Comparison of ENCODE assay signal across 9 cellular contexts in genomic region chr7:82559203-82559805, GRCh38.
DNase-seq lines count a peak whose midpoint lies in the region; ATAC-seq and TF ChIP-seq lines count a peak whose summit lies in the region.
"Had no signal": no experiment of that assay in that cellular context is flagged by ENCODE, and none has a peak within 500 bp of the region (broad histone marks: within the 10 kb centered on the region; RNA-seq: fewer than 3 reads in every experiment).

No MANE protein-coding gene starts in this region.

- no peak for TF ChIP-seq CTCF in lower leg skin (IDR thresholded peaks at IDR 0.05)
- TF ChIP-seq CTCF in foreskin fibroblast (IDR thresholded peaks at IDR 0.05; ENCODE audit: low read depth, low read length), result no peak

- peak; percentile 93 for DNase-seq in COR-L47 (lab: John Stamatoyannopoulos, UW)
- peak; percentile 52 to 68 for DNase-seq in NCI-H446 (lab: John Stamatoyannopoulos, UW)
- DNase-seq in fibroblast of peridontal ligament (ENCODE audit: extremely low read depth), result peak; percentile 26
- no peak for DNase-seq in SIG-M5 treated with dmso at 0.1 percent for 504 hours (lab: John Stamatoyannopoulos, UW; ENCODE audit: unreplicated experiment)
- no peak for DNase-seq in lower leg skin (ENCODE audit: low spot score in 2 of 2)
- no peak for DNase-seq in foreskin fibroblast
- DNase-seq: CD4-positive, CD25-positive, alpha-beta regulatory T cell had no signal

- no peak overlapping the region for H3K4me3 ChIP-seq in lower leg skin (ENCODE audit: low read depth, poor library complexity, severe bottlenecking)
- H3K4me3 ChIP-seq in foreskin fibroblast (ENCODE audit: low read depth in 1 of 2, low read length in 2 of 2), result no peak overlapping the region

- 6 to 18% methylated on average over 7 of the region's 7 CpGs for WGBS in lower leg skin, 2 donors

- TF ChIP-seq POLR2A in lower leg skin (IDR thresholded peaks at IDR 0.05), result no peak

- intact Hi-C loops in lower leg skin (cut with DNase I; ENCODE audit: low total_unique reads), result no loop called here

- peak; percentile 70 for ATAC-seq in HG02885 (IDR thresholded peaks at IDR 0.05; ENCODE audit: poor library complexity, unreplicated experiment)
- ATAC-seq in HG02973 (IDR thresholded peaks at IDR 0.05; ENCODE audit: unreplicated experiment), result no peak

Comparison
In these comparisons a context has a peak if more than half of its experiments do, and no peak if none do; other contexts are left out.
1. DNase-seq: peak in COR-L47 (single experiment), NCI-H446 (2 of 2) and fibroblast of peridontal ligament (single experiment); none in SIG-M5 treated with dmso at 0.1 percent for 504 hours (single experiment), lower leg skin (0 of 2) and foreskin fibroblast (0 of 2).